In genomic region chr4:190016369-190017289, GRCh38 we compare ENCODE assay signal across 22 cellular contexts. TPM values are rescaled to one million over a fixed set of nuclear protein-coding genes. Genes with fewer than 3 reads are reported as not detected.
DNase-seq lines count a peak whose midpoint lies in the region; ATAC-seq and TF ChIP-seq lines count a peak whose summit lies in the region.
"Had no signal": no experiment of that assay in that cellular context is flagged by ENCODE, and none has a peak within 500 bp of the region (broad histone marks: within the 10 kb centered on the region; RNA-seq: fewer than 3 reads in every experiment).

No MANE protein-coding gene starts in this region.

- H3K4me1 Mint-ChIP-seq in activated T-helper 17 cell treated with anti-CD3 and anti-CD28 coated beads, Interleukin-2, amount 50 U/mL, for 72 hours: peaks cover 35% of the 10 kb centered on the region
- peaks cover 28 to 48% (median 46%) of the 10 kb centered on the region in 3 donors for H3K4me1 Mint-ChIP-seq in naive B cell

- H3K4me1 ChIP-seq in suprapubic skin: peaks cover 49% of the 10 kb centered on the region
- no peaks in the 10 kb centered on the region for H3K4me1 ChIP-seq in BE2C

- 25% methylated on average over 24 of the region's 43 CpGs for WGBS in suprapubic skin

- peaks cover 67% of the 10 kb centered on the region for H3K27me3 Mint-ChIP-seq in activated T-helper 17 cell treated with anti-CD3 and anti-CD28 coated beads, Interleukin-2, amount 50 U/mL, for 72 hours
- H3K27me3 Mint-ChIP-seq in naive B cell: peaks cover 58 to 87% (median 82%) of the 10 kb centered on the region in 3 donors
- H3K27me3 Mint-ChIP-seq: type B pancreatic cell had no signal

- H3K27ac ChIP-seq in suprapubic skin: no peak overlapping the region

- no peak overlapping the region for H3K27ac Mint-ChIP-seq in activated T-helper 17 cell treated with anti-CD3 and anti-CD28 coated beads, Interleukin-2, amount 50 U/mL, for 72 hours
- peak overlapping the region in 4 of 6 donors; percentile 33 to 80 (median 64) for H3K27ac Mint-ChIP-seq in naive B cell
- H3K27ac Mint-ChIP-seq: HFFc6, type B pancreatic cell had no signal

- H3K4me3 ChIP-seq in suprapubic skin (peak overlapping the region; percentile 18), BE2C (ENCODE audit: low read depth, low read length) (no peak overlapping the region)

- TF ChIP-seq EP300 in suprapubic skin (IDR thresholded peaks at IDR 0.05): no peak

- H3K36me3 ChIP-seq in suprapubic skin: no peaks in the 10 kb centered on the region
- no peaks in the 10 kb centered on the region for H3K36me3 ChIP-seq in BE2C

- H3K27me3 ChIP-seq in suprapubic skin (peaks cover 94% of the 10 kb centered on the region), BE2C (peaks cover 73% of the 10 kb centered on the region)

- TF ChIP-seq CTCF in suprapubic skin (IDR thresholded peaks at IDR 0.05) (no peak), BE2C (IDR thresholded peaks at IDR 0.05; ENCODE audit: low read depth, low read length) (no peak)

- TF ChIP-seq POLR2A in suprapubic skin (IDR thresholded peaks at IDR 0.05): no peak

- H3K36me3 Mint-ChIP-seq in activated T-helper 17 cell treated with anti-CD3 and anti-CD28 coated beads, Interleukin-2, amount 50 U/mL, for 72 hours (ENCODE audit: low read depth): peaks cover 28% of the 10 kb centered on the region
- peaks cover 0 to 51% of the 10 kb centered on the region in 2 donors for H3K36me3 Mint-ChIP-seq in naive B cell
- H3K36me3 Mint-ChIP-seq: type B pancreatic cell had no signal

- no peaks in the 10 kb centered on the region for H3K9me3 Mint-ChIP-seq in activated T-helper 17 cell treated with anti-CD3 and anti-CD28 coated beads, Interleukin-2, amount 50 U/mL, for 72 hours
- H3K9me3 Mint-ChIP-seq in naive B cell: peaks cover 3 to 32% (median 23%) of the 10 kb centered on the region in 7 donors
- H3K9me3 Mint-ChIP-seq: type B pancreatic cell had no signal

- no peak for ATAC-seq in activated T-helper 17 cell treated with anti-CD3 and anti-CD28 coated beads, Interleukin-2, amount 50 U/mL, for 72 hours (replicated peaks)
- ATAC-seq in naive B cell (ENCODE audit: low read depth in 2 of 2): no peak
- ATAC-seq: HepG2 had no signal

- H3K4me3 Mint-ChIP-seq in activated T-helper 17 cell treated with anti-CD3 and anti-CD28 coated beads, Interleukin-2, amount 50 U/mL, for 72 hours: peak overlapping the region; percentile 39
- H3K4me3 Mint-ChIP-seq in naive B cell: peak overlapping the region; percentile 2 to 77 (median 34)
- H3K4me3 Mint-ChIP-seq: HFFc6, type B pancreatic cell had no signal

- H3K9me3 ChIP-seq in suprapubic skin (no peaks in the 10 kb centered on the region), BE2C (no peaks in the 10 kb centered on the region)

- peak; percentile 2 for DNase-seq in stimulated activated CD4-positive, alpha-beta T cell treated with anti-CD3 and anti-CD28 coated beads, Interleukin-15, amount 100 ng/mL, for 24 hours
- DNase-seq in stimulated activated CD4-positive, alpha-beta T cell treated with anti-CD3 and anti-CD28 coated beads, Interleukin-1b, Interleukin-23, amount 100 ng/mL, for 48 hours: no peak
- DNase-seq in naive B cell: no peak
- no peak for DNase-seq in suprapubic skin (ENCODE audit: low spot score in 2 of 2)
- no peak for DNase-seq in activated CD8-positive, alpha-beta memory T cell treated with anti-CD3 and anti-CD28 coated beads, Interleukin-2, amount 50 U/mL, for 48 hours
- no peak for DNase-seq in BE2C
- DNase-seq in hepatic stellate cell (ENCODE audit: low spot score): no peak
- DNase-seq: activated CD4-positive, CD25-positive, alpha-beta regulatory T cell; activated T-cell treated with anti-CD3 and anti-CD28 coated beads, Interleukin-2, amount 50 U/mL, for 1 hour; anterior cingulate cortex; DMS 273 treated with DMSO at 0.1 percent for 48 hours; HFFc6; MM.1S; NCI-H187 treated with DMSO at 0.1 percent for 48 hours; NCI-H446 treated with DMSO at 0.1 percent for 48 hours had no signal

RNA-seq across cellular contexts. Expression of gene FRG2, which starts 10.4 kb away (rescaled TPM):
- total RNA-seq in activated T-helper 17 cell treated with anti-CD3 and anti-CD28 coated beads, Interleukin-2, amount 50 U/mL, for 72 hours: under 1 TPM in 1 of 2 donors, not detected in 1; 0.69 TPM
- polyA plus RNA-seq in naive B cell (ENCODE audit: low read depth in 6 of 6): not detected
- not detected for total RNA-seq in suprapubic skin
- polyA plus RNA-seq in BE2C (2012; ENCODE audit: insufficient read depth, insufficient read length, low read depth): not detected
- total RNA-seq: epithelial cell of proximal tubule, HepG2, HFFc6, mesenteric fat pad, omental fat pad had no signal
- polyA plus RNA-seq: BJ, HepG2 had no signal

RNA-seq across cellular contexts. Expression of gene DBET, which starts 47.7 kb away (rescaled TPM):
- not detected for total RNA-seq in activated T-helper 17 cell treated with anti-CD3 and anti-CD28 coated beads, Interleukin-2, amount 50 U/mL, for 72 hours
- polyA plus RNA-seq in naive B cell (ENCODE audit: low read depth in 6 of 6): not detected
- not detected for total RNA-seq in suprapubic skin
- polyA plus RNA-seq in BE2C (2012; ENCODE audit: insufficient read depth, insufficient read length, low read depth): not detected
- total RNA-seq: epithelial cell of proximal tubule, HepG2, HFFc6, mesenteric fat pad, omental fat pad had no signal
- polyA plus RNA-seq: BJ, HepG2 had no signal
